1 cellular context compared by ENCODE assay signal in the genomic region with DNA sequence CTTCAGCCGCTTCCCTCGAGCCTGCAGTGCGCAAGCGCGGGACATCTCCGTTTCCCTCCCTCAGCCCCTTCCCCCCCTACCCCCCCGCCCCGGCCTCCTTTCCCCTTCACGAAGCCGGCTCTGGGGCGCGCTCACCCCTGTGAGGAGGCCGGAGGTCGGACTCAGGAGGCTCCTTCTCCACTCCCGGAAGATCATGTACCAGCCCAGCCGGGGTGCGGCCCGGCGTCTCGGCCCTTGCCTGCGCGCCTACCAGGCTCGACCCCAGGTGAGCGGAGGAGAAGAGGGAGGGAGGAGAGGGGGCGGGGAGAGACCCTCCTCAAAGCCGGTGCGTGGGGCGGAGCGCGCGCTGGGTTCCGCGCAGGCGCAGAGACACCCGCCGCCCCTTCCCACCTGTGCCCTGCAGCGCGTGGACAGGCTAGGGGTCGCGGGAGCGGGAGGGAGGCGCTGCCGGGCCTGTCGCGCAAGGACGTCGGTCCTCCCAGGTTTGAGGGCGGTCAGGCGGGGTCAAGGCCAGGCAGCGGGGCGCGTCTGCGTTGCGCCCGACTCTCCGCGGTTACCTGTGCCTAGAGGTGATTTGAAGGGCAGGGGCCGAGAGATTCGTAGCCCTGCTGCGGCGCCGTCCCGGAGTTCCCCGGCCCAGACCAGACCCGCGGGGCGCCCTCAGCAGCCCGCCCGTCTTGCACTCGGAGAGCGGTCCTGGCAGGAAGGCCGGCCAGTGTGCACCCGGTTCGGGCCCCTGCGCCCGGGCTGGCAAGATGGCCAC.
TF ChIP-seq lines count a peak whose summit lies in the region.

A gene with protein sequence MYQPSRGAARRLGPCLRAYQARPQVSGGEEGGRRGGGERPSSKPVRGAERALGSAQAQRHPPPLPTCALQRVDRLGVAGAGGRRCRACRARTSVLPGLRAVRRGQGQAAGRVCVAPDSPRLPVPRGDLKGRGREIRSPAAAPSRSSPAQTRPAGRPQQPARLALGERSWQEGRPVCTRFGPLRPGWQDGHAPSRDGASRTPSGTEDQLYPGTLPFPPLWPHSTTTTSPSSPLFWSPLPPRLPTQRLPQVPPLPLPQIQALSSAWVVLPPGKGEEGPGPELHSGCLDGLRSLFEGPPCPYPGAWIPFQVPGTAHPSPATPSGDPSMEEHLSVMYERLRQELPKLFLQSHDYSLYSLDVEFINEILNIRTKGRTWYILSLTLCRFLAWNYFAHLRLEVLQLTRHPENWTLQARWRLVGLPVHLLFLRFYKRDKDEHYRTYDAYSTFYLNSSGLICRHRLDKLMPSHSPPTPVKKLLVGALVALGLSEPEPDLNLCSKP (plus strand): TSS at position 95 of the 763 bp plus-strand sequence. CDS start 99 bp downstream, at position 194.

TF ChIP-seq in HEK293, 187 proteins besides CTCF, POLR2A, EP300 and RAD21 (continued from another document):
- TF ChIP-seq ZNF10 (tag by site-specific recombination; IDR thresholded peaks at IDR 0.05), result no peak
